In genomic region chr1:169586067-169586394, GRCh38 we compare ENCODE assay signal across 8 cellular contexts. TPM values are rescaled to one million over a fixed set of nuclear protein-coding genes. Genes with fewer than 3 reads are reported as not detected.
DNase-seq lines count a peak whose midpoint lies in the region; ATAC-seq and TF ChIP-seq lines count a peak whose summit lies in the region.

No MANE protein-coding gene starts in this region.

- POLR2A ChIA-PET in activated CD8-positive, alpha-beta T cell treated with anti-CD3 and anti-CD28 coated beads, Interleukin-2, amount 10 ng/mL, durations not matched to agents 7 days and 5 days (lab: Charles Lee): interaction anchor here (0.7 to 1.6 kb wide), 8 partner anchors 16 to 210 kb away, joined by 3 to 8 read pairs (median 4); partner anchors contain the start of gene SELL
- POLR2A ChIA-PET in OCI-LY7 (lab: Charles Lee): no interaction called here

- peaks cover 51% of the 10 kb centered on the region for H3K4me1 Mint-ChIP-seq in activated CD8-positive, alpha-beta T cell treated with anti-CD3 and anti-CD28 coated beads, Interleukin-2, amount 10 ng/mL, durations not matched to agents 7 days and 5 days (ENCODE audit: low read depth)

- H3K36me3 ChIP-seq in ES-I3 (ENCODE audit: insufficient read depth, low read length) (no peaks in the 10 kb centered on the region), mucosa of rectum (ENCODE audit: control insufficient read depth in 2 of 2, insufficient read depth in 2 of 2, low read length in 2 of 2) (no peaks in the 10 kb centered on the region), OCI-LY7 (ENCODE audit: insufficient read depth, low read length) (no peaks in the 10 kb centered on the region)

- DNase-seq in activated CD8-positive, alpha-beta T cell treated with anti-CD3 and anti-CD28 coated beads, Interleukin-2, amount 10 ng/mL, durations not matched to agents 7 days and 5 days: no peak
- no peak for DNase-seq in OCI-LY7 (ENCODE audit: low spot score)
- DNase-seq in H4 (ENCODE audit: low spot score): no peak
- DNase-seq in stimulated activated CD4-positive, alpha-beta T cell treated with anti-CD3 and anti-CD28 coated beads, Interleukin-4, amount 100 ng/mL, for 24 hours: no peak
- no peak for DNase-seq in NCI-H2029 treated with DMSO at 0.1 percent for 48 hours (lab: John Stamatoyannopoulos, UW)

- no peak for TF ChIP-seq CTCF in OCI-LY7 (conservative IDR thresholded peaks at IDR 0.05; ENCODE audit: low read length)

- H3K9ac ChIP-seq in ES-I3 (ENCODE audit: low read depth, low read length) (peak overlapping the region; percentile 47; the same call in 1 of the 2 replicates), mucosa of rectum (ENCODE audit: low read depth in 1 of 2, low read length in 2 of 2) (peak overlapping the region in 1 of 2 donors; percentile 33)

- H2AFZ ChIP-seq in OCI-LY7 (ENCODE audit: low read length): no peak overlapping the region

- no peaks in the 10 kb centered on the region for H4K20me1 ChIP-seq in OCI-LY7 (ENCODE audit: insufficient read depth, low read length)

- no peaks in the 10 kb centered on the region for H3K27me3 Mint-ChIP-seq in activated CD8-positive, alpha-beta T cell treated with anti-CD3 and anti-CD28 coated beads, Interleukin-2, amount 10 ng/mL, durations not matched to agents 7 days and 5 days (ENCODE audit: low read depth)

- H3K4me3 ChIP-seq in mucosa of rectum (ENCODE audit: low read length in 2 of 2) (peak overlapping the region; percentile 45 to 60), OCI-LY7 (ENCODE audit: low read depth, low read length, poor library complexity, severe bottlenecking) (no peak overlapping the region)

- H3K9me3 Mint-ChIP-seq in activated CD8-positive, alpha-beta T cell treated with anti-CD3 and anti-CD28 coated beads, Interleukin-2, amount 10 ng/mL, durations not matched to agents 7 days and 5 days (ENCODE audit: insufficient read depth): no peaks in the 10 kb centered on the region

- H3K27me3 ChIP-seq in mucosa of rectum (ENCODE audit: control insufficient read depth in 2 of 2, insufficient read depth in 2 of 2, low read length in 2 of 2): peaks cover 0 to 2% of the 10 kb centered on the region in 2 donors

- no peak overlapping the region for H3K27ac ChIP-seq in mucosa of rectum (ENCODE audit: low read depth in 2 of 2, low read length in 2 of 2)
- H3K27ac ChIP-seq in OCI-LY7 (ENCODE audit: low read depth, low read length, poor library complexity, severe bottlenecking): no peak overlapping the region

- H3K79me2 ChIP-seq in OCI-LY7 (ENCODE audit: insufficient read depth, low read depth, low read length): no peaks in the 10 kb centered on the region

- peak; percentile 18 for ATAC-seq in HG02623 (IDR thresholded peaks at IDR 0.05; ENCODE audit: unreplicated experiment)
- ATAC-seq in activated CD8-positive, alpha-beta T cell treated with anti-CD3 and anti-CD28 coated beads, Interleukin-2, amount 10 ng/mL, durations not matched to agents 7 days and 5 days: peak; percentile 46

- H3K36me3 Mint-ChIP-seq in activated CD8-positive, alpha-beta T cell treated with anti-CD3 and anti-CD28 coated beads, Interleukin-2, amount 10 ng/mL, durations not matched to agents 7 days and 5 days (ENCODE audit: low read depth): no peaks in the 10 kb centered on the region

- CTCF ChIA-PET in activated CD8-positive, alpha-beta T cell treated with anti-CD3 and anti-CD28 coated beads, Interleukin-2, amount 10 ng/mL, durations not matched to agents 7 days and 5 days (lab: Charles Lee): interaction anchor here (0.7 to 5.6 kb wide), 49 partner anchors 8 to 1244 kb away, joined by 3 to 105 read pairs (median 5); partner anchors contain the start of genes BLZF1, METTL18, NME7 and SLC19A2
- CTCF ChIA-PET in OCI-LY7 (lab: Charles Lee; ENCODE audit: unreplicated experiment): interaction anchor here (0.6 kb wide), 1 partner anchor 126 kb away, joined by 3 read pairs; no protein-coding TSS in a partner anchor

- H3K9me3 ChIP-seq in ES-I3 (ENCODE audit: control insufficient read depth, insufficient read depth, low read length): no peaks in the 10 kb centered on the region
- no peaks in the 10 kb centered on the region for H3K9me3 ChIP-seq in mucosa of rectum (ENCODE audit: control insufficient read depth in 2 of 2, low read length in 2 of 2)
- no peaks in the 10 kb centered on the region for H3K9me3 ChIP-seq in OCI-LY7 (ENCODE audit: low read length)

- intact Hi-C loops in OCI-LY7 (cut with micrococcal nuclease; ENCODE audit: unreplicated experiment): loop anchor here (5.0 kb wide), 1 partner anchor 126 kb away; the partner anchor contains the start of gene SELL

- peak overlapping the region; percentile 78 for H3K4me3 Mint-ChIP-seq in activated CD8-positive, alpha-beta T cell treated with anti-CD3 and anti-CD28 coated beads, Interleukin-2, amount 10 ng/mL, durations not matched to agents 7 days and 5 days

- H3K4me2 ChIP-seq in OCI-LY7 (ENCODE audit: low read length): no peak overlapping the region

- no TSS peak for BruUV-seq in OCI-LY7 (replicated peaks; lab: Mats Ljungman, UMichigan)

- no peaks in the 10 kb centered on the region for H3K9me2 ChIP-seq in OCI-LY7 (ENCODE audit: insufficient read depth, low read length)

- peak overlapping the region; percentile 83 for H3K27ac Mint-ChIP-seq in activated CD8-positive, alpha-beta T cell treated with anti-CD3 and anti-CD28 coated beads, Interleukin-2, amount 10 ng/mL, durations not matched to agents 7 days and 5 days

- H3K4me1 ChIP-seq in ES-I3 (ENCODE audit: insufficient read depth, low read length): no peaks in the 10 kb centered on the region
- peaks cover 6 to 8% of the 10 kb centered on the region in 2 donors for H3K4me1 ChIP-seq in mucosa of rectum (ENCODE audit: control insufficient read depth in 2 of 2, insufficient read depth in 2 of 2, low read length in 2 of 2)
- no peaks in the 10 kb centered on the region for H3K4me1 ChIP-seq in OCI-LY7 (ENCODE audit: insufficient read depth, low read length, poor library complexity, severe bottlenecking)

RNA-seq across cellular contexts. Expression of gene F5, which starts 0.2 kb away (rescaled TPM):
- 1 to 10 TPM; 1.4 to 1.6 TPM for total RNA-seq in activated CD8-positive, alpha-beta T cell treated with anti-CD3 and anti-CD28 coated beads, Interleukin-2, amount 10 ng/mL, durations not matched to agents 7 days and 5 days
- not detected in 2 replicates for total RNA-seq in OCI-LY7 (2014; rRNA removed; shearing (Covaris generic))
- total RNA-seq in OCI-LY7 (2022): not detected in 2 replicates
- total RNA-seq in H4 (2014; rRNA removed; shearing (Covaris generic)): not detected in 2 replicates

RNA-seq across cellular contexts. Expression of gene SELP, which starts 43.9 kb away (rescaled TPM):
- total RNA-seq in activated CD8-positive, alpha-beta T cell treated with anti-CD3 and anti-CD28 coated beads, Interleukin-2, amount 10 ng/mL, durations not matched to agents 7 days and 5 days: under 1 TPM in 1 of 2 experiments, not detected in 1; 0.13 TPM
- not detected in 2 replicates for total RNA-seq in OCI-LY7 (2014; rRNA removed; shearing (Covaris generic))
- total RNA-seq in OCI-LY7 (2022): not detected in 2 replicates
- total RNA-seq in H4 (2014; rRNA removed; shearing (Covaris generic)): 0.37 and 1.7 TPM in 2 replicates
